In genomic region chr22:18156878-18157713, GRCh38 we compare ENCODE assay signal across 9 cellular contexts. TPM values are rescaled to one million over a fixed set of nuclear protein-coding genes. Genes with fewer than 3 reads are reported as not detected.
A peak's percentile ranks its signal among the peaks of the same experiment; 100 is the strongest.
DNase-seq lines count a peak whose midpoint lies in the region; ATAC-seq and TF ChIP-seq lines count a peak whose summit lies in the region.
"Had no signal": no experiment of that assay in that cellular context is flagged by ENCODE, and none has a peak within 500 bp of the region (broad histone marks: within the 10 kb centered on the region; RNA-seq: fewer than 3 reads in every experiment).

No MANE protein-coding gene starts in this region.

- in situ Hi-C loops in GM13977 (cut with MboI; ENCODE audit: low pct_unique_long_range_greater_than_20kb, low sequenced_read_pairs, unreplicated experiment) = no loop called here

- peaks cover 5% of the 10 kb centered on the region; the same call in 1 of the 2 replicates for H3K36me3 ChIP-seq in ACC112 (ENCODE audit: insufficient read depth, low read length)
- peaks cover 0 to 11% (median 3%) of the 10 kb centered on the region in 5 donors for H3K36me3 ChIP-seq in subcutaneous abdominal adipose tissue (ENCODE audit: control insufficient read depth in 5 of 5, insufficient read depth in 5 of 5, low read length in 5 of 5)

- H3K4me1 ChIP-seq in ACC112 (ENCODE audit: control insufficient read depth, insufficient read depth, low read length, unreplicated experiment) (peaks cover 12% of the 10 kb centered on the region), subcutaneous abdominal adipose tissue (ENCODE audit: control insufficient read depth in 5 of 5, insufficient read depth in 5 of 5, low read length in 5 of 5) (peaks cover 3 to 8% (median 6%) of the 10 kb centered on the region in 5 donors)

- H3K79me2 ChIP-seq in ACC112 (ENCODE audit: control insufficient read depth, insufficient read depth, low read length, unreplicated experiment) = peaks cover 24% of the 10 kb centered on the region

- no peaks in the 10 kb centered on the region for H3K27me3 ChIP-seq in ACC112 (ENCODE audit: insufficient read depth, low read length)
- no peaks in the 10 kb centered on the region for H3K27me3 ChIP-seq in subcutaneous abdominal adipose tissue (ENCODE audit: control insufficient read depth in 5 of 5, insufficient read depth in 4 of 5, low read length in 5 of 5)

- H3K27ac ChIP-seq in ACC112 (ENCODE audit: low read depth, low read length) (peak overlapping the region; percentile 79), epithelial cell of prostate (peak overlapping the region; percentile 8), subcutaneous abdominal adipose tissue (ENCODE audit: low read depth, low read length) (peak overlapping the region; percentile 41)

- H3K9ac ChIP-seq in subcutaneous abdominal adipose tissue (ENCODE audit: low read length in 5 of 5) = peak overlapping the region in 1 of 5 donors; percentile 36

- no peak for ATAC-seq in GM18873 (IDR thresholded peaks at IDR 0.05; ENCODE audit: low FRiP score, unreplicated experiment)

- DNase-seq in GM13977 (ENCODE audit: low spot score) (peak; percentile 53), NCI-H2227 (lab: John Stamatoyannopoulos, UW; ENCODE audit: unreplicated experiment) (peak; percentile 71), epithelial cell of prostate (ENCODE audit: low read depth, low spot score) (peak; percentile 71), mucosa of gallbladder (ENCODE audit: low spot score) (peak; percentile 54)
- DNase-seq in activated CD4-positive, alpha-beta T cell treated with anti-CD3 and anti-CD28 coated beads, Interleukin-2, amount 50 U/mL, for 48 hours = peak; percentile 73 to 81

- no peak overlapping the region for H2AFZ ChIP-seq in ACC112 (ENCODE audit: low read length, unreplicated experiment)

- peak; percentile 48 for TF ChIP-seq CTCF in GM13977 (IDR thresholded peaks at IDR 0.05; ENCODE audit: extremely low read depth, insufficient read depth, missing control alignments)

- H3K4me3 ChIP-seq in ACC112 (ENCODE audit: low read depth, low read length) (no peak overlapping the region; the same call in 1 of the 2 replicates), subcutaneous abdominal adipose tissue (ENCODE audit: low read depth in 1 of 5, low read length in 5 of 5) (no peak overlapping the region)
- H3K4me3 ChIP-seq: skin epidermis had no signal

- no peaks in the 10 kb centered on the region for H3K9me3 ChIP-seq in subcutaneous abdominal adipose tissue (ENCODE audit: control insufficient read depth in 5 of 5, low read length in 5 of 5)

RNA-seq across cellular contexts. Expression of gene USP18, which starts 7.1 kb away (rescaled TPM):
- 4.3 TPM for total RNA-seq in mucosa of gallbladder

RNA-seq across cellular contexts. Expression of gene TUBA8, which starts 46.5 kb away (rescaled TPM):
- total RNA-seq in mucosa of gallbladder = 2.1 TPM

Comparison
In these comparisons a context has a peak if more than half of its experiments do, and no peak if none do; other contexts are left out.
1. H3K27ac ChIP-seq: peak in every context shown above with its lines; median percentile 79 in ACC112; 41 in subcutaneous abdominal adipose tissue; 8 in epithelial cell of prostate.